10 cellular contexts compared by ENCODE assay signal in genomic region chr1:48526045-48526714, GRCh38. TPM values are rescaled to one million over a fixed set of nuclear protein-coding genes. Genes with fewer than 3 reads are reported as not detected.
DNase-seq lines count a peak whose midpoint lies in the region; ATAC-seq and TF ChIP-seq lines count a peak whose summit lies in the region.
"Had no signal": no experiment of that assay in that cellular context is flagged by ENCODE, and none has a peak within 500 bp of the region (broad histone marks: within the 10 kb centered on the region; RNA-seq: fewer than 3 reads in every experiment).

No MANE protein-coding gene starts in this region.

- WGBS in right cardiac atrium, result 56% methylated on average over 4 of the region's 4 CpGs
- WGBS in transverse colon (ENCODE audit: low coverage in 1 of 2), 2 donors, result 40% methylated on average over 3 to 4 of the region's 4 CpGs

- ATAC-seq in right cardiac atrium (peak; percentile 72 to 81), HG03460 (IDR thresholded peaks at IDR 0.05; ENCODE audit: unreplicated experiment) (no peak)

- TF ChIP-seq POLR2A in transverse colon (IDR thresholded peaks at IDR 0.05), result no peak

- no peaks in the 10 kb centered on the region for H3K9me3 ChIP-seq in right cardiac atrium (ENCODE audit: control insufficient read depth, low read length)
- no peaks in the 10 kb centered on the region for H3K9me3 ChIP-seq in transverse colon
- no peaks in the 10 kb centered on the region for H3K9me3 ChIP-seq in effector memory CD4-positive, alpha-beta T cell (ENCODE audit: control insufficient read depth, low read length)

- TF ChIP-seq EP300 in transverse colon (IDR thresholded peaks at IDR 0.05; ENCODE audit: low read depth), result no peak

- DNase-seq in NCI-H1417 (lab: John Stamatoyannopoulos, UW) (peak; percentile 12 to 72 (median 58)), NCI-H1417 treated with DMSO at 0.1 percent for 48 hours (lab: John Stamatoyannopoulos, UW) (no peak), SHP77 (lab: John Stamatoyannopoulos, UW) (peak; percentile 44 to 70), right cardiac atrium (peak in 2 of 3 donors; percentile 43 to 67), transverse colon (peak; percentile 15)
- DNase-seq in activated CD4-positive, alpha-beta T cell treated with anti-CD3 and anti-CD28 coated beads for 1 hour, result no peak
- no peak for DNase-seq in effector memory CD4-positive, alpha-beta T cell
- DNase-seq: activated CD4-positive, CD25-positive, alpha-beta regulatory T cell treated with anti-CD3 and anti-CD28 coated beads, Interleukin-2, amount 50 U/mL, for 72 hours; NCI-H226 had no signal

- H3K36me3 ChIP-seq in transverse colon, result no peaks in the 10 kb centered on the region
- no peaks in the 10 kb centered on the region for H3K36me3 ChIP-seq in effector memory CD4-positive, alpha-beta T cell (ENCODE audit: control insufficient read depth, insufficient read depth, low read length)

- no peak for TF ChIP-seq CTCF in transverse colon (IDR thresholded peaks at IDR 0.05)

- H3K4me1 ChIP-seq in right cardiac atrium (ENCODE audit: control insufficient read depth, insufficient read depth, low read length) (no peaks in the 10 kb centered on the region), transverse colon (peaks cover 0 to 19% (median 5%) of the 10 kb centered on the region in 4 donors)
- H3K4me1 ChIP-seq in effector memory CD4-positive, alpha-beta T cell (ENCODE audit: control insufficient read depth, insufficient read depth, low read length, poor library complexity, severe bottlenecking), result no peaks in the 10 kb centered on the region

- H3K27me3 ChIP-seq in right cardiac atrium (ENCODE audit: control insufficient read depth, insufficient read depth) (no peaks in the 10 kb centered on the region), transverse colon (no peaks in the 10 kb centered on the region)
- no peaks in the 10 kb centered on the region for H3K27me3 ChIP-seq in effector memory CD4-positive, alpha-beta T cell (replicated peaks; ENCODE audit: control insufficient read depth, insufficient read depth, low read length, poor library complexity, severe bottlenecking)

- intact Hi-C loops in right cardiac atrium (cut with DNase I), result no loop called here
- intact Hi-C loops in transverse colon (cut with DNase I; ENCODE audit: low total_unique reads), result no loop called here

- H3K27ac ChIP-seq in right cardiac atrium (ENCODE audit: low read length) (no peak overlapping the region), transverse colon (peak overlapping the region in 1 of 4 donors; percentile 34)
- H3K27ac ChIP-seq in effector memory CD4-positive, alpha-beta T cell (ENCODE audit: insufficient read depth, low read length, poor library complexity, severe bottlenecking), result no peak overlapping the region

- in situ Hi-C loops in transverse colon (cut with MboI; ENCODE audit: low pct_ligation_motif_present in 1 of 4, low pct_unique_long_range_greater_than_20kb in 1 of 4, low sequenced_read_pairs in 3 of 4), result no loop called here

- no peak overlapping the region for H3K4me3 ChIP-seq in right cardiac atrium (ENCODE audit: low read length)
- no peak overlapping the region for H3K4me3 ChIP-seq in transverse colon
- H3K4me3 ChIP-seq in effector memory CD4-positive, alpha-beta T cell (ENCODE audit: insufficient read depth, low read depth, low read length, poor library complexity, severe bottlenecking), result no peak overlapping the region

RNA-seq across cellular contexts. Expression of gene SPATA6, which starts 54.2 kb away (rescaled TPM):
- total RNA-seq in right cardiac atrium (10 to 100 TPM; 13.6 to 20.7 (median 18.8) TPM), transverse colon (10 to 100 TPM in 3 of 4 donors, 1 to 10 TPM in 1; 8.2 to 16.5 (median 14.6) TPM)
- polyA plus RNA-seq in right cardiac atrium, result 2.4 TPM

Comparison
In these comparisons a context has a peak if more than half of its experiments do, and no peak if none do; other contexts are left out.
1. DNase-seq: peak in NCI-H1417 (3 of 3), SHP77 (2 of 2), right cardiac atrium (2 of 3) and transverse colon (single experiment); none in NCI-H1417 treated with DMSO at 0.1 percent for 48 hours (single experiment), activated CD4-positive, alpha-beta T cell treated with anti-CD3 and anti-CD28 coated beads for 1 hour (single experiment) and effector memory CD4-positive, alpha-beta T cell (0 of 3).